ENCODE assay signal across 10 cellular contexts in genomic region chr10:72567421-72567820, GRCh38. TPM values are rescaled to one million over a fixed set of nuclear protein-coding genes. Genes with fewer than 3 reads are reported as not detected.
A peak's percentile ranks its signal among the peaks of the same experiment; 100 is the strongest.
DNase-seq lines count a peak whose midpoint lies in the region; ATAC-seq, FAIRE-seq and TF ChIP-seq lines count a peak whose summit lies in the region.
"Had no signal": no experiment of that assay in that cellular context is flagged by ENCODE, and none has a peak within 500 bp of the region (broad histone marks: within the 10 kb centered on the region; RNA-seq: fewer than 3 reads in every experiment).

No MANE protein-coding gene starts in this region.

- no peak for TF ChIP-seq POLR2A in esophagus muscularis mucosa (IDR thresholded peaks at IDR 0.05; ENCODE audit: low read depth)

- no CpG with 5 or more reads among the region's 3 CpGs for WGBS in esophagus muscularis mucosa

- in situ Hi-C loops in GM13976 (cut with MboI; ENCODE audit: low sequenced_read_pairs, unreplicated experiment), result loop anchor here (10.0 kb wide), 1 partner anchor 203 kb away; no protein-coding TSS in a partner anchor

- peaks cover 6% of the 10 kb centered on the region for H3K36me3 ChIP-seq in neutrophil
- H3K36me3 ChIP-seq in esophagus muscularis mucosa, result peaks cover 2 to 36% (median 15%) of the 10 kb centered on the region in 4 donors
- H3K36me3 ChIP-seq: prostate gland had no signal

- H3K27ac ChIP-seq in neutrophil, result peak overlapping the region; percentile 65
- no peak overlapping the region for H3K27ac ChIP-seq in esophagus muscularis mucosa (replicated peaks in 1 of 4)
- H3K27ac ChIP-seq: prostate gland had no signal

- TF ChIP-seq CTCF in epithelial cell of esophagus (IDR thresholded peaks at IDR 0.05; ENCODE audit: insufficient read depth, low read depth, low read length, missing control alignments) (no peak), neutrophil (IDR thresholded peaks at IDR 0.05) (no peak), GM13976 (IDR thresholded peaks at IDR 0.05; ENCODE audit: borderline replicate concordance, control extremely low read depth, extremely low read depth, insufficient read depth, missing control alignments) (no peak), esophagus muscularis mucosa (IDR thresholded peaks at IDR 0.05) (no peak)

- ATAC-seq in GM19395 (IDR thresholded peaks at IDR 0.05; ENCODE audit: unreplicated experiment), result no peak
- ATAC-seq: activated T-cell treated with anti-CD3 and anti-CD28 coated beads, Interleukin-2, amount 50 U/mL, for 72 hours had no signal

- intact Hi-C loops in head of caudate nucleus (cut with DNase I), result loop anchor here (5.0 kb wide), 1 partner anchor 190 kb away; no protein-coding TSS in a partner anchor
- intact Hi-C loops in esophagus muscularis mucosa (cut with DNase I), result no loop called here

- H3K4me3 ChIP-seq in epithelial cell of esophagus (ENCODE audit: low read length) (no peak overlapping the region), neutrophil (ENCODE audit: low read depth in 1 of 2, low read length in 1 of 2) (peak overlapping the region; percentile 13 to 22), esophagus muscularis mucosa (no peak overlapping the region)
- H3K4me3 ChIP-seq: prostate gland had no signal

- DNase-seq in Daoy (ENCODE audit: low read depth), result peak; percentile 71
- DNase-seq in RCC 7860 (ENCODE audit: low spot score), result peak; percentile 94
- peak; percentile 75 for DNase-seq in epithelial cell of esophagus (ENCODE audit: low read depth)
- DNase-seq in head of caudate nucleus, result no peak
- no peak for DNase-seq in GM13976 (ENCODE audit: low spot score)
- no peak for DNase-seq in esophagus muscularis mucosa (ENCODE audit: extremely low spot score)
- DNase-seq: activated T-cell treated with anti-CD3 and anti-CD28 coated beads, Interleukin-2, amount 50 U/mL, for 72 hours had no signal

- FAIRE-seq in RCC 7860 (lab: Jason Lieb, UNC), result peak; percentile 96

- no peak for TF ChIP-seq EP300 in esophagus muscularis mucosa (IDR thresholded peaks at IDR 0.05)

- H3K27me3 ChIP-seq in neutrophil (no peaks in the 10 kb centered on the region), esophagus muscularis mucosa (no peaks in the 10 kb centered on the region)

- peaks cover 34 to 35% of the 10 kb centered on the region in 2 experiments for H3K4me1 ChIP-seq in neutrophil (ENCODE audit: control insufficient read depth in 1 of 2, insufficient read depth in 1 of 2, low read depth in 1 of 2, low read length in 1 of 2)
- H3K4me1 ChIP-seq in esophagus muscularis mucosa, result peaks cover 0 to 10% (median 2%) of the 10 kb centered on the region in 4 donors
- H3K4me1 ChIP-seq: prostate gland had no signal

- H3K9me3 ChIP-seq in neutrophil (no peaks in the 10 kb centered on the region), esophagus muscularis mucosa (no peaks in the 10 kb centered on the region)
- H3K9me3 ChIP-seq: prostate gland had no signal

RNA-seq across cellular contexts. Expression of gene MICU1, which starts 58.5 kb away (rescaled TPM):
- 25.7 and 26.7 TPM in 2 replicates for total RNA-seq in Daoy (2014; rRNA removed; shearing (Covaris generic))
- 10 to 100 TPM; 31.6 to 39.7 (median 35.0) TPM for total RNA-seq in esophagus muscularis mucosa

Comparison
In these comparisons a context has a peak if more than half of its experiments do, and no peak if none do; other contexts are left out.
1. DNase-seq: peak in Daoy (single experiment), RCC 7860 (single experiment) and epithelial cell of esophagus (single experiment); none in head of caudate nucleus (0 of 42), GM13976 (single experiment) and esophagus muscularis mucosa (single experiment).
2. H3K4me3 ChIP-seq: peak in neutrophil (2 of 2); none in epithelial cell of esophagus (single experiment) and esophagus muscularis mucosa (0 of 4).